ENCODE assay signal across 8 cellular contexts in the genomic region with DNA sequence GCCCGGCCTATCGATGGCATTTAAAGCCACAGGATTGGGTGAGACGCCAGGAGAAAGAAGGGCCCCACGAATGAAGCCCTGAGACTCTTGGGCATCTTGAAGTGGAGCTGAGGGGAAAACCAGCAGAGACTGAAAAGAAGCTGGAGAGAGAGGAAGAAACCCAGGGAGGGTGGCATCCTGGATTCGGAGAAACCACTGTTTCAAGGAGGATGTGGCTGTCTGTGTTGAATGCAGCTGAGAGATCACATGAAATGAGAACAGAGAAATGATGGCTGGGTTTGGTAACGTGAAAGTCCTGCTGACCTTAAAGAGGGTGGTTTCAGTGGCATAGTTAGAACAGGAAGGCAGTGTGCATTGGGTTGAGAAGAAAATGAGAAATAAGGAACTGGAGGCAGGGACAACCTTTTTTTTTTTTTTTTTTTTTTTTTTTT. TPM values are rescaled to one million over a fixed set of nuclear protein-coding genes. Genes with fewer than 3 reads are reported as not detected.
DNase-seq lines count a peak whose midpoint lies in the region; ATAC-seq and TF ChIP-seq lines count a peak whose summit lies in the region.

No MANE protein-coding gene starts in this region.

- H3K56ac ChIP-seq in H9 (ENCODE audit: insufficient read length, low read depth, low read length), result no peak overlapping the region

- no peak overlapping the region for H2AK5ac ChIP-seq in H9 (ENCODE audit: insufficient read length, low read length)

- no peak overlapping the region for H2BK120ac ChIP-seq in H9 (ENCODE audit: low read depth, low read length, poor library complexity, severe bottlenecking)

- no peak for TF ChIP-seq POLR2A in GM18505 (IDR thresholded peaks at IDR 0.05; ENCODE audit: borderline replicate concordance, extremely low read depth, insufficient read depth, insufficient read length)

- no peak overlapping the region for H2AFZ ChIP-seq in H9 (ENCODE audit: low read length)

- intact Hi-C loops in naive thymus-derived CD4-positive, alpha-beta T cell (cut with micrococcal nuclease), result loop anchor here in 1 of 2 donors (1.0 kb wide), 2 partner anchors 9 to 29 kb away; partner anchors contain the start of gene SENP3

- no peak overlapping the region for H2BK15ac ChIP-seq in H9 (ENCODE audit: low read depth, low read length)

- H4K20me1 ChIP-seq in H9 (ENCODE audit: control insufficient read depth, insufficient read depth, insufficient read length), result no peaks in the 10 kb centered on the region

- H3K4me1 Mint-ChIP-seq in H9, result peaks cover 10 to 31% of the 10 kb centered on the region in 2 experiments
- H3K4me1 Mint-ChIP-seq in T-cell, result peaks cover 64 to 89% (median 71%) of the 10 kb centered on the region in 3 donors
- peaks cover 64 to 83% (median 69%) of the 10 kb centered on the region in 7 donors for H3K4me1 Mint-ChIP-seq in naive thymus-derived CD4-positive, alpha-beta T cell

- H3K9me3 Mint-ChIP-seq in H9 (0 out of 5 replicates have a peak, but pooled peaks cover 0 to under 1% of the 10 kb centered on the region in 2 experiments), T-cell (no peaks in the 10 kb centered on the region)
- H3K9me3 Mint-ChIP-seq in naive thymus-derived CD4-positive, alpha-beta T cell, result peaks cover 0 to 1% (median 0%) of the 10 kb centered on the region in 11 donors

- H3K4me1 ChIP-seq in H9 (ENCODE audit: insufficient read depth, low read length), result peaks cover 4% of the 10 kb centered on the region; the same call in 1 of the 2 replicates
- peaks cover 15 to 52% of the 10 kb centered on the region in 2 donors for H3K4me1 ChIP-seq in naive thymus-derived CD4-positive, alpha-beta T cell (ENCODE audit: control insufficient read depth in 2 of 2, insufficient read depth in 2 of 2, low read length in 2 of 2)

- no peaks in the 10 kb centered on the region for H3K9me3 ChIP-seq in H9 (ENCODE audit: control insufficient read depth, low read depth, low read length)
- no peaks in the 10 kb centered on the region for H3K9me3 ChIP-seq in naive thymus-derived CD4-positive, alpha-beta T cell (ENCODE audit: control insufficient read depth in 2 of 3, low read length in 3 of 3)

- DNase-seq in H9 (no peak), T-cell (peak in 17 of 34 experiments; percentile 8 to 58 (median 35)), HuH-7 (ENCODE audit: low spot score) (no peak), NCI-H1417 (lab: John Stamatoyannopoulos, UW) (no peak), COR-L47 (lab: John Stamatoyannopoulos, UW) (no peak)
- peak in 7 of 9 donors; percentile 45 to 81 (median 74) for DNase-seq in naive thymus-derived CD4-positive, alpha-beta T cell

- CTCF ChIA-PET in T-cell (lab: Charles Lee), result interaction anchor here (0.6 to 1.6 kb wide), 4 partner anchors 8 to 117 kb away, joined by 3 to 7 read pairs (median 4); partner anchors contain the start of gene TMEM102 (in 1 of the 2)
- CTCF ChIA-PET in naive thymus-derived CD4-positive, alpha-beta T cell (lab: Charles Lee), result interaction anchor here (0.8 to 1.5 kb wide), 3 partner anchors 8 to 116 kb away, joined by 3 to 6 read pairs (median 5); no protein-coding TSS in a partner anchor

- no peak overlapping the region for H4K5ac ChIP-seq in H9 (ENCODE audit: insufficient read length, low read depth, low read length)

- H2BK12ac ChIP-seq in H9 (ENCODE audit: insufficient read length, low read depth, low read length), result no peak overlapping the region

- H3K4me3 Mint-ChIP-seq in H9, result no peak overlapping the region
- H3K4me3 Mint-ChIP-seq in T-cell, result peak overlapping the region; percentile 7 to 89 (median 67)
- H3K4me3 Mint-ChIP-seq in naive thymus-derived CD4-positive, alpha-beta T cell, result peak overlapping the region; percentile 61 to 88 (median 75)

- no peak overlapping the region for H3K4me2 ChIP-seq in H9 (ENCODE audit: insufficient read depth, insufficient read length, low read length)

- H3K14ac ChIP-seq in H9 (ENCODE audit: insufficient read depth, low read length), result no peak overlapping the region

- H3K27ac ChIP-seq in H9 (ENCODE audit: insufficient read length, low read depth, low read length), result no peak overlapping the region
- H3K27ac ChIP-seq in naive thymus-derived CD4-positive, alpha-beta T cell (ENCODE audit: low read depth, low read length), result peak overlapping the region; percentile 47

- H3T11ph ChIP-seq in H9 (ENCODE audit: low read length), result no peak overlapping the region

- no peaks in the 10 kb centered on the region for H3K27me3 ChIP-seq in H9 (ENCODE audit: insufficient read depth, low read length)
- no peaks in the 10 kb centered on the region for H3K27me3 ChIP-seq in naive thymus-derived CD4-positive, alpha-beta T cell (ENCODE audit: control insufficient read depth in 2 of 2, insufficient read depth in 2 of 2, low read length in 2 of 2)

- H3K18ac ChIP-seq in H9 (ENCODE audit: insufficient read length, low read depth, low read length), result no peak overlapping the region

- H3K27ac Mint-ChIP-seq in H9 (no peak overlapping the region), T-cell (peak overlapping the region; percentile 92)
- peak overlapping the region; percentile 86 to 95 (median 91) for H3K27ac Mint-ChIP-seq in naive thymus-derived CD4-positive, alpha-beta T cell

- H4K91ac ChIP-seq in H9 (ENCODE audit: insufficient read length, low read depth, low read length), result no peak overlapping the region

- H3K9ac ChIP-seq in H9 (ENCODE audit: extremely low read depth, insufficient read length, low read length), result peak overlapping the region; percentile 40

- no peak overlapping the region for H3K4ac ChIP-seq in H9 (ENCODE audit: low read depth, low read length)

- H3K23ac ChIP-seq in H9 (ENCODE audit: insufficient read length, low read depth, low read length), result no peak overlapping the region

- H3K79me2 ChIP-seq in H9 (ENCODE audit: insufficient read depth, low read length), result no peaks in the 10 kb centered on the region

- no CpG with 5 or more reads among the region's 6 CpGs for WGBS in H9 (ENCODE audit: extremely low coverage, insufficient read length, low lambda C conversion rate)

- H3K79me1 ChIP-seq in H9 (ENCODE audit: insufficient read depth, low read depth, low read length, poor library complexity, severe bottlenecking), result no peaks in the 10 kb centered on the region

- no peak overlapping the region for H4K8ac ChIP-seq in H9 (replicated peaks; ENCODE audit: insufficient read length, low read depth, low read length)

- peaks cover 0 to 4% (median 0%) of the 10 kb centered on the region in 3 experiments for H3K36me3 ChIP-seq in naive thymus-derived CD4-positive, alpha-beta T cell (ENCODE audit: control insufficient read depth in 2 of 3, insufficient read depth in 3 of 3, low read length in 3 of 3)

- H3K4me3 ChIP-seq in naive thymus-derived CD4-positive, alpha-beta T cell (ENCODE audit: low read length), result no peak overlapping the region

- H3K23me2 ChIP-seq in H9 (ENCODE audit: insufficient read length, low read depth, low read length, poor library complexity, severe bottlenecking), result peaks cover 6% of the 10 kb centered on the region

- ATAC-seq in GM18505 (IDR thresholded peaks at IDR 0.05; ENCODE audit: unreplicated experiment) (peak; percentile 48), T-cell (replicated peaks in 1 of 4) (peak; percentile 64 to 82 (median 67)), GM21515 (IDR thresholded peaks at IDR 0.05; ENCODE audit: unreplicated experiment) (no peak)
- peak; percentile 81 for ATAC-seq in naive thymus-derived CD4-positive, alpha-beta T cell

- H3K27me3 Mint-ChIP-seq in H9 (ENCODE audit: low read depth) (peaks cover 21% of the 10 kb centered on the region), T-cell (no peaks in the 10 kb centered on the region)
- H3K27me3 Mint-ChIP-seq in naive thymus-derived CD4-positive, alpha-beta T cell, result no peaks in the 10 kb centered on the region

- H2BK5ac ChIP-seq in H9 (ENCODE audit: insufficient read length, low read length), result no peak overlapping the region

- POLR2A ChIA-PET in T-cell (lab: Charles Lee), result interaction anchor here (0.6 to 0.7 kb wide), 3 partner anchors 12 to 61 kb away, joined by 4 to 9 read pairs (median 5); no protein-coding TSS in a partner anchor
- POLR2A ChIA-PET in naive thymus-derived CD4-positive, alpha-beta T cell (lab: Charles Lee), result interaction anchor here (0.7 to 1.9 kb wide), 6 partner anchors 9 to 169 kb away, joined by 3 to 6 read pairs (median 4); partner anchors contain the start of genes SENP3 and TP53

- no peak for TF ChIP-seq CTCF in H9 (conservative IDR thresholded peaks at IDR 0.05)

- H3K36me3 Mint-ChIP-seq in H9 (ENCODE audit: insufficient read depth in 1 of 3, low read depth in 3 of 3) (no peaks in the 10 kb centered on the region), T-cell (peaks cover 21% of the 10 kb centered on the region)
- H3K36me3 Mint-ChIP-seq in naive thymus-derived CD4-positive, alpha-beta T cell, result peaks cover 0 to 42% (median 10%) of the 10 kb centered on the region in 5 donors

- no peak overlapping the region for H2BK20ac ChIP-seq in H9 (ENCODE audit: low read depth, low read length, poor library complexity, severe bottlenecking)

RNA-seq across cellular contexts. Expression of gene TNFSF12, which starts 3.8 kb away (rescaled TPM):
- total RNA-seq in H9 (2021) (5.8 and 7.1 TPM in 2 replicates), T-cell (10 to 100 TPM; 38.3 to 72.8 (median 61.4) TPM)
- 10 to 100 TPM; 27.3 to 82.4 (median 36.9) TPM for total RNA-seq in naive thymus-derived CD4-positive, alpha-beta T cell
- 10 to 100 TPM; 25.4 to 36.1 TPM for polyA plus RNA-seq in naive thymus-derived CD4-positive, alpha-beta T cell

RNA-seq across cellular contexts. Expression of gene TNFSF13, which starts 5.9 kb away (rescaled TPM):
- 0.94 and 1.4 TPM in 2 replicates for total RNA-seq in H9 (2021)
- total RNA-seq in T-cell, result 1 to 10 TPM; 1.3 to 5.6 (median 4.6) TPM
- 10 to 100 TPM in 1 of 5 experiments, 1 to 10 TPM in 4; 2.0 to 45.6 (median 4.4) TPM for total RNA-seq in naive thymus-derived CD4-positive, alpha-beta T cell
- polyA plus RNA-seq in naive thymus-derived CD4-positive, alpha-beta T cell, result 1 to 10 TPM; 1.1 to 1.5 TPM

RNA-seq across cellular contexts. Expression of gene SENP3, which starts 9.1 kb away (rescaled TPM):
- total RNA-seq in H9 (2021) (80.6 and 83.1 TPM in 2 replicates), T-cell (10 to 100 TPM; 38.7 to 43.3 (median 42.6) TPM)
- total RNA-seq in naive thymus-derived CD4-positive, alpha-beta T cell, result 10 to 100 TPM; 35.0 to 43.8 (median 40.8) TPM
- 10 to 100 TPM; 13.2 to 20.6 TPM for polyA plus RNA-seq in naive thymus-derived CD4-positive, alpha-beta T cell

RNA-seq across cellular contexts. Expression of gene CD68, which starts 26.8 kb away (rescaled TPM):
- total RNA-seq in H9 (2021) (0.37 and 0.42 TPM in 2 replicates), T-cell (1 to 10 TPM in 3 of 5 donors, not detected in 2; 4.4 to 7.0 (median 5.5) TPM)
- 100 to 1,000 TPM in 1 of 5 experiments, 10 to 100 TPM in 2, 1 to 10 TPM in 2; 6.8 to 176 (median 18.8) TPM for total RNA-seq in naive thymus-derived CD4-positive, alpha-beta T cell
- under 1 TPM; 0.12 to 0.21 TPM for polyA plus RNA-seq in naive thymus-derived CD4-positive, alpha-beta T cell

RNA-seq across cellular contexts. Expression of gene MPDU1, which starts 31.0 kb away (rescaled TPM):
- total RNA-seq in H9 (2021) (73.1 and 76.1 TPM in 2 replicates), T-cell (10 to 100 TPM; 27.0 to 31.4 (median 28.6) TPM)
- total RNA-seq in naive thymus-derived CD4-positive, alpha-beta T cell, result 10 to 100 TPM; 25.4 to 79.8 (median 31.4) TPM
- 10 to 100 TPM; 39.1 to 52.3 TPM for polyA plus RNA-seq in naive thymus-derived CD4-positive, alpha-beta T cell

Comparison
In these comparisons a context has a peak if more than half of its experiments do, and no peak if none do; other contexts are left out.
1. DNase-seq: peak in naive thymus-derived CD4-positive, alpha-beta T cell (7 of 9); none in H9 (single experiment), HuH-7 (single experiment), NCI-H1417 (0 of 3) and COR-L47 (single experiment).
2. H3K27ac Mint-ChIP-seq: peak in T-cell (2 of 2) and naive thymus-derived CD4-positive, alpha-beta T cell (9 of 9); none in H9 (0 of 3).
3. H3K4me3 Mint-ChIP-seq: peak in T-cell (3 of 3) and naive thymus-derived CD4-positive, alpha-beta T cell (10 of 10); none in H9 (0 of 2).